In genomic region chr7:91266067-91266930, GRCh38 we compare ENCODE assay signal across 1 cellular context.
A peak's percentile ranks its signal among the peaks of the same experiment; 100 is the strongest.
TF ChIP-seq lines count a peak whose summit lies in the region.

No MANE protein-coding gene starts in this region.

TF ChIP-seq in WTC11, 78 proteins besides CTCF, POLR2A, EP300 and RAD21 (continued from another document):
- TF ChIP-seq ZNF512 (CRISPR knock-in tag; IDR thresholded peaks at IDR 0.05; ENCODE audit: borderline replicate concordance), result no peak
- no peak for TF ChIP-seq NFE2L1 (CRISPR knock-in tag; IDR thresholded peaks at IDR 0.05)
- TF ChIP-seq PREB (CRISPR knock-in tag; IDR thresholded peaks at IDR 0.05; ENCODE audit: borderline replicate concordance), result no peak
- TF ChIP-seq ZNF281 (CRISPR knock-in tag; IDR thresholded peaks at IDR 0.05), result no peak
- 0 out of 2 replicates have a peak, but pooled peaks have one; percentile 52 for TF ChIP-seq NR2C2 (CRISPR knock-in tag; IDR thresholded peaks at IDR 0.05)
- TF ChIP-seq SOX15 (CRISPR knock-in tag; IDR thresholded peaks at IDR 0.05), result no peak
- no peak for TF ChIP-seq EMX1 (CRISPR knock-in tag; IDR thresholded peaks at IDR 0.05)
- no peak for TF ChIP-seq FOXJ3 (CRISPR knock-in tag; IDR thresholded peaks at IDR 0.05; ENCODE audit: borderline replicate concordance)
- no peak for TF ChIP-seq ATF1 (CRISPR knock-in tag; IDR thresholded peaks at IDR 0.05)
- TF ChIP-seq E2F4 (CRISPR knock-in tag; IDR thresholded peaks at IDR 0.05; ENCODE audit: borderline replicate concordance, low read depth), result no peak
- TF ChIP-seq E2F1 (CRISPR knock-in tag; IDR thresholded peaks at IDR 0.05), result 0 out of 2 replicates have a peak, but pooled peaks have one; percentile 47
- TF ChIP-seq JAZF1 (CRISPR knock-in tag; IDR thresholded peaks at IDR 0.05), result no peak
- peak; percentile 59; the same call in 1 of the 2 replicates for TF ChIP-seq TP53 (CRISPR knock-in tag; IDR thresholded peaks at IDR 0.05)
- TF ChIP-seq MAX (CRISPR knock-in tag; IDR thresholded peaks at IDR 0.05), result peak; percentile 56; the same call in 1 of the 2 replicates
- no peak for TF ChIP-seq ATF2 (CRISPR knock-in tag; IDR thresholded peaks at IDR 0.05; ENCODE audit: borderline replicate concordance, low read depth)
- no peak for TF ChIP-seq ETV6 (CRISPR knock-in tag; IDR thresholded peaks at IDR 0.05)
- TF ChIP-seq ZNF121 (CRISPR knock-in tag; IDR thresholded peaks at IDR 0.05), result no peak
